17 cellular contexts compared by ENCODE assay signal in genomic region chr12:55067701-55068100, GRCh38. TPM values are rescaled to one million over a fixed set of nuclear protein-coding genes. Genes with fewer than 3 reads are reported as not detected.
A peak's percentile ranks its signal among the peaks of the same experiment; 100 is the strongest.
DNase-seq lines count a peak whose midpoint lies in the region; ATAC-seq and TF ChIP-seq lines count a peak whose summit lies in the region.
"Had no signal": no experiment of that assay in that cellular context is flagged by ENCODE, and none has a peak within 500 bp of the region (broad histone marks: within the 10 kb centered on the region; RNA-seq: fewer than 3 reads in every experiment).

No MANE protein-coding gene starts in this region.

- peaks cover 14% of the 10 kb centered on the region for H3K9me3 Mint-ChIP-seq in glutamatergic neuron (ENCODE audit: unreplicated experiment)
- H3K9me3 Mint-ChIP-seq: H9, HFFc6 had no signal

- no peak overlapping the region for H2AFZ ChIP-seq in mammary epithelial cell (ENCODE audit: low read depth, low read length)

- H3K4me1 Mint-ChIP-seq in glutamatergic neuron (ENCODE audit: low read depth, unreplicated experiment) = peaks cover 64% of the 10 kb centered on the region

- no peak for TF ChIP-seq POLR2A in gastroesophageal sphincter (IDR thresholded peaks at IDR 0.05)

- peaks cover 13% of the 10 kb centered on the region for H3K27me3 Mint-ChIP-seq in glutamatergic neuron (ENCODE audit: unreplicated experiment)

- DNase-seq in AG10803 (ENCODE audit: low read depth) (no peak), NCI-H1694 treated with DMSO at 0.1 percent for 48 hours (lab: John Stamatoyannopoulos, UW) (peak; percentile 89), NCI-H524 treated with DMSO at 0.1 percent for 48 hours (lab: John Stamatoyannopoulos, UW) (peak; percentile 75), glutamatergic neuron (peak; percentile 79), mammary epithelial cell (no peak)
- DNase-seq: NCI-H1048 had no signal

- 61% methylated on average over 7 of the region's 8 CpGs for WGBS in mammary epithelial cell (ENCODE audit: low coverage, missing lambda C conversion rate)
- 33 to 57% methylated on average over 3 to 8 of the region's 8 CpGs for WGBS in gastroesophageal sphincter (ENCODE audit: low coverage in 1 of 2), 2 donors

- H3K27ac ChIP-seq in mammary epithelial cell (ENCODE audit: insufficient read depth, low read depth, low read length) (no peak overlapping the region), gastroesophageal sphincter (no peak overlapping the region)
- H3K27ac ChIP-seq: 22Rv1; BLaER1 treated with 17β-estradiol and CSF1 and Interleukin-3, amounts not matched to agents 10 nM and 100 nM; SJCRH30 had no signal

- in situ Hi-C loops in mammary epithelial cell (cut with MboI; ENCODE audit: low sequenced_read_pairs in 2 of 2) = loop anchor here in 1 of 2 donors (5.0 kb wide), 1 partner anchor 75 kb away; no protein-coding TSS in a partner anchor

- H3K27ac Mint-ChIP-seq in glutamatergic neuron (ENCODE audit: unreplicated experiment) = peak overlapping the region; percentile 99
- H3K27ac Mint-ChIP-seq: H9, HFFc6 had no signal

- dilution Hi-C loops in mammary epithelial cell (cut with HindIII; ENCODE audit: low sequenced_read_pairs) = no loop called here

- H3K9me3 ChIP-seq in mammary epithelial cell (replicated peaks; ENCODE audit: insufficient read depth, low read length) = no peaks in the 10 kb centered on the region
- no peaks in the 10 kb centered on the region for H3K9me3 ChIP-seq in gastroesophageal sphincter
- H3K9me3 ChIP-seq: BLaER1 treated with 17β-estradiol and CSF1 and Interleukin-3, amounts not matched to agents 10 nM and 100 nM; SJCRH30 had no signal

- TF ChIP-seq CTCF in AG10803 (conservative IDR thresholded peaks at IDR 0.05; ENCODE audit: low read length) (peak; percentile 18; the same call in 1 of the 2 replicates), glutamatergic neuron (IDR thresholded peaks at IDR 0.05; ENCODE audit: partially characterized antibody, unreplicated experiment) (no peak), mammary epithelial cell (conservative IDR thresholded peaks at IDR 0.05 in 1 of 2, IDR thresholded peaks at IDR 0.05 in 1 of 2; ENCODE audit: extremely low read depth in 1 of 2, insufficient read depth in 1 of 2, low read depth in 1 of 2, low read length in 2 of 2) (no peak), gastroesophageal sphincter (IDR thresholded peaks at IDR 0.05) (no peak)

- H3K27me3 ChIP-seq in mammary epithelial cell (ENCODE audit: insufficient read depth, low read length) = no peaks in the 10 kb centered on the region
- peaks cover 37% of the 10 kb centered on the region for H3K27me3 ChIP-seq in gastroesophageal sphincter
- H3K27me3 ChIP-seq: BLaER1 treated with 17β-estradiol and CSF1 and Interleukin-3, amounts not matched to agents 10 nM and 100 nM; SJCRH30 had no signal

- ATAC-seq in HG02610 (IDR thresholded peaks at IDR 0.05; ENCODE audit: unreplicated experiment) (no peak), gastroesophageal sphincter (no peak), GM19395 (IDR thresholded peaks at IDR 0.05; ENCODE audit: unreplicated experiment) (no peak)

- H4K20me1 ChIP-seq in mammary epithelial cell (ENCODE audit: insufficient read depth, low read length) = no peaks in the 10 kb centered on the region
- H4K20me1 ChIP-seq: BLaER1 treated with 17β-estradiol and CSF1 and Interleukin-3, amounts not matched to agents 10 nM and 100 nM had no signal

- no TSS peak for BruUV-seq in mammary epithelial cell (replicated peaks; lab: Mats Ljungman, UMichigan)

- TF ChIP-seq EP300 in gastroesophageal sphincter (IDR thresholded peaks at IDR 0.05) = no peak

- H3K4me2 ChIP-seq in mammary epithelial cell (ENCODE audit: insufficient read depth, low read depth, low read length) = no peak overlapping the region
- H3K4me2 ChIP-seq: BLaER1 treated with 17β-estradiol and CSF1 and Interleukin-3, amounts not matched to agents 10 nM and 100 nM had no signal

- H3K79me2 ChIP-seq in mammary epithelial cell (ENCODE audit: insufficient read depth, low read length) = no peaks in the 10 kb centered on the region

- no peak overlapping the region for H3K9ac ChIP-seq in mammary epithelial cell (ENCODE audit: insufficient read depth, low read length)
- H3K9ac ChIP-seq: BLaER1 treated with 17β-estradiol and CSF1 and Interleukin-3, amounts not matched to agents 10 nM and 100 nM had no signal

- CTCF ChIA-PET in mammary epithelial cell (lab: Charles Lee; ENCODE audit: low non-redundant PET) = interaction anchor here (0.5 to 1.0 kb wide), 2 partner anchors 80 to 308 kb away, joined by 4 read pairs; no protein-coding TSS in a partner anchor

- H3K4me3 Mint-ChIP-seq in glutamatergic neuron (ENCODE audit: unreplicated experiment) = peak overlapping the region; percentile 84
- H3K4me3 Mint-ChIP-seq: CD4-positive, alpha-beta memory T cell; H9; HFFc6 had no signal

- H3K4me1 ChIP-seq in mammary epithelial cell (ENCODE audit: insufficient read depth, low read length) (no peaks in the 10 kb centered on the region), gastroesophageal sphincter (no peaks in the 10 kb centered on the region)
- H3K4me1 ChIP-seq: SJCRH30 had no signal

- intact Hi-C loops in mammary epithelial cell (cut with micrococcal nuclease) = loop anchor here (1.0 kb wide), 2 partner anchors 74 to 213 kb away; partner anchors contain the start of gene MUCL1

- H3K36me3 ChIP-seq in mammary epithelial cell (ENCODE audit: insufficient read depth, low read length) (no peaks in the 10 kb centered on the region), gastroesophageal sphincter (no peaks in the 10 kb centered on the region)
- H3K36me3 ChIP-seq: BLaER1 treated with 17β-estradiol and CSF1 and Interleukin-3, amounts not matched to agents 10 nM and 100 nM; SJCRH30 had no signal

- no peaks in the 10 kb centered on the region for H3K36me3 Mint-ChIP-seq in glutamatergic neuron (ENCODE audit: unreplicated experiment)
- H3K36me3 Mint-ChIP-seq: CD4-positive, alpha-beta memory T cell had no signal

- H3K4me3 ChIP-seq in AG10803 (ENCODE audit: low read length) = no peak overlapping the region
- no peak overlapping the region for H3K4me3 ChIP-seq in mammary epithelial cell (replicated peaks in 1 of 3; ENCODE audit: insufficient read depth in 1 of 3, low read depth in 2 of 3, low read length in 3 of 3)
- H3K4me3 ChIP-seq in gastroesophageal sphincter = no peak overlapping the region
- H3K4me3 ChIP-seq: BLaER1 treated with 17β-estradiol and CSF1 and Interleukin-3, amounts not matched to agents 10 nM and 100 nM; SJCRH30 had no signal

RNA-seq across cellular contexts. Expression of gene NEUROD4, which starts 47.9 kb away (rescaled TPM):
- total RNA-seq in glutamatergic neuron (ENCODE audit: unreplicated experiment) (206 TPM), mammary epithelial cell (not detected), gastroesophageal sphincter (not detected)
- polyA plus RNA-seq in mammary epithelial cell = not detected
- not detected for polyA minus RNA-seq in mammary epithelial cell
- total RNA-seq: H9; HFFc6; HT1080; SJCRH30; T-helper 1 cell treated with Interleukin-12 subunit alpha and Interleukin-12 subunit beta and Interleukin-4 antibody, amounts not matched to agents 30 ng/mL and 1 ng/mL, for 36 hours had no signal
- polyA plus RNA-seq: CD4-positive, alpha-beta memory T cell had no signal

RNA-seq across cellular contexts. Expression of gene OR9K2, which starts 58.5 kb away (rescaled TPM):
- total RNA-seq in glutamatergic neuron (ENCODE audit: unreplicated experiment) (2.9 TPM), mammary epithelial cell (not detected), gastroesophageal sphincter (not detected)
- not detected for polyA plus RNA-seq in mammary epithelial cell
- not detected for polyA minus RNA-seq in mammary epithelial cell
- total RNA-seq: CD4-positive, alpha-beta memory T cell; H9; HFFc6; HT1080; SJCRH30; T-helper 1 cell treated with Interleukin-12 subunit alpha and Interleukin-12 subunit beta and Interleukin-4 antibody, amounts not matched to agents 30 ng/mL and 1 ng/mL, for 36 hours had no signal
- polyA plus RNA-seq: CD4-positive, alpha-beta memory T cell had no signal

Comparison
In these comparisons a context has a peak if more than half of its experiments do, and no peak if none do; other contexts are left out.
1. DNase-seq: peak in NCI-H1694 treated with DMSO at 0.1 percent for 48 hours (single experiment), NCI-H524 treated with DMSO at 0.1 percent for 48 hours (single experiment) and glutamatergic neuron (single experiment); none in AG10803 (single experiment) and mammary epithelial cell (single experiment).
2. RNA of gene NEUROD4, which starts 47.9 kb away (total RNA-seq): 206 TPM in glutamatergic neuron (single experiment); not detected in mammary epithelial cell and not detected in gastroesophageal sphincter; every median in the first group is over 100 times any median in the second.